Comparison of ENCODE assay signal across 1 cellular context in the genomic region with DNA sequence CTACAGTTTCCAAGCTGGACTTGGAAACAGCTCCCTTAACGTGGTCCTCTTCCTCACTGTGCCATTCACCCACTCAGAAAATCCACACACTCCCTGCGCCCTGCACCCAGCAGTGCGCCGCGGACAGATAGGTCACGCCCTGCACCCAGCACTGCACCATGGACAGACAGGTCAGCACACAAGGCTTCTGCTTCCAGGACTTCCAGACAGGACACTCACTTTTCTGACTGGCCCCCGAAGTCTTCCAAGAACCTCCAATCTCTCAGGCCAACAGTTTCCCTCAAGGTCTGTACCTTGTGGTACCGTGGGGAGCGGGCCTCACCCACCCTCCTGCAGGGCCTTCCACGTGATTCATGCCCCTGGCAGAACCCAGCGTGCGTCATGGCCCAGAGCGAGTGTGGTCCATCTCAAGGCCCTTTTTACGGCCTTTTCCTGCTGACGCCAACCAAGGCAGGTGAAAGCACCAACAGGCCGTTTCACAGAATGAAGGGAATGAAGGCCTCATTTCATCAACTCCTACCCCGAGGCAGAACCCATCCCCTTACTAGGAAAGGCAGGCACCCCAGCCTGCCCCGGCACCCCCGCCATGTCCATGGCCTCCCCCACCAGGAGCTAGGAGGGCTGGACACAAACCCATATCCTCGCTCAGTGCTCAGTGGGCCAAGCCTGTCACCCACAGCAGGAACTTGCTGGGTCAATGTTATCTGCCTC.
TF ChIP-seq lines count a peak whose summit lies in the region.

No MANE protein-coding gene starts in this region.

TF ChIP-seq in HEK293, 187 proteins besides CTCF, POLR2A, EP300 and RAD21:
- TF ChIP-seq ZFP41 (tag by site-specific recombination; IDR thresholded peaks at IDR 0.05; ENCODE audit: borderline replicate concordance) (no peak), ZNF501 (tag by site-specific recombination; IDR thresholded peaks at IDR 0.05) (no peak), ZFP3 (tag by site-specific recombination; IDR thresholded peaks at IDR 0.05; ENCODE audit: low read depth) (no peak), ZBTB7A (tag by site-specific recombination; IDR thresholded peaks at IDR 0.05; ENCODE audit: low read depth) (no peak), IKZF3 (tag by site-specific recombination; IDR thresholded peaks at IDR 0.05) (no peak), ZNF302 (tag by site-specific recombination; IDR thresholded peaks at IDR 0.05; ENCODE audit: low read depth) (no peak), ZIC2 (tag by site-specific recombination; IDR thresholded peaks at IDR 0.05) (peak; percentile 57), GLIS2 (tag by site-specific recombination; IDR thresholded peaks at IDR 0.05) (peak; percentile 16; the same call in 1 of the 2 replicates), ZNF677 (tag by site-specific recombination; IDR thresholded peaks at IDR 0.05) (no peak), ZBTB26 (tag by site-specific recombination; optimal IDR thresholded peaks at IDR 0.05) (no peak), SCRT1 (tag by site-specific recombination; IDR thresholded peaks at IDR 0.05; ENCODE audit: borderline replicate concordance) (no peak)
- TF ChIP-seq, protein P1, sequence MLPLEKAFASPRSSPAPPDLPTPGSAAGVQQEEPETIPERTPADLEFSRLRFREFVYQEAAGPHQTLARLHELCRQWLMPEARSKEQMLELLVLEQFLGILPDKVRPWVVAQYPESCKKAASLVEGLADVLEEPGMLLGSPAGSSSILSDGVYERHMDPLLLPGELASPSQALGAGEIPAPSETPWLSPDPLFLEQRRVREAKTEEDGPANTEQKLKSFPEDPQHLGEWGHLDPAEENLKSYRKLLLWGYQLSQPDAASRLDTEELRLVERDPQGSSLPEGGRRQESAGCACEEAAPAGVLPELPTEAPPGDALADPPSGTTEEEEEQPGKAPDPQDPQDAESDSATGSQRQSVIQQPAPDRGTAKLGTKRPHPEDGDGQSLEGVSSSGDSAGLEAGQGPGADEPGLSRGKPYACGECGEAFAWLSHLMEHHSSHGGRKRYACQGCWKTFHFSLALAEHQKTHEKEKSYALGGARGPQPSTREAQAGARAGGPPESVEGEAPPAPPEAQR (tag by site-specific recombination; IDR thresholded peaks at IDR 0.05), result no peak
- TF ChIP-seq, protein P2, sequence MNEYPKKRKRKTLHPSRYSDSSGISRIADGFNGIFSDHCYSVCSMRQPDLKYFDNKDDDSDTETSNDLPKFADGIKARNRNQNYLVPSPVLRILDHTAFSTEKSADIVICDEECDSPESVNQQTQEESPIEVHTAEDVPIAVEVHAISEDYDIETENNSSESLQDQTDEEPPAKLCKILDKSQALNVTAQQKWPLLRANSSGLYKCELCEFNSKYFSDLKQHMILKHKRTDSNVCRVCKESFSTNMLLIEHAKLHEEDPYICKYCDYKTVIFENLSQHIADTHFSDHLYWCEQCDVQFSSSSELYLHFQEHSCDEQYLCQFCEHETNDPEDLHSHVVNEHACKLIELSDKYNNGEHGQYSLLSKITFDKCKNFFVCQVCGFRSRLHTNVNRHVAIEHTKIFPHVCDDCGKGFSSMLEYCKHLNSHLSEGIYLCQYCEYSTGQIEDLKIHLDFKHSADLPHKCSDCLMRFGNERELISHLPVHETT (tag by site-specific recombination; IDR thresholded peaks at IDR 0.05), result no peak
